ENCODE assay signal across 15 cellular contexts in the genomic region with DNA sequence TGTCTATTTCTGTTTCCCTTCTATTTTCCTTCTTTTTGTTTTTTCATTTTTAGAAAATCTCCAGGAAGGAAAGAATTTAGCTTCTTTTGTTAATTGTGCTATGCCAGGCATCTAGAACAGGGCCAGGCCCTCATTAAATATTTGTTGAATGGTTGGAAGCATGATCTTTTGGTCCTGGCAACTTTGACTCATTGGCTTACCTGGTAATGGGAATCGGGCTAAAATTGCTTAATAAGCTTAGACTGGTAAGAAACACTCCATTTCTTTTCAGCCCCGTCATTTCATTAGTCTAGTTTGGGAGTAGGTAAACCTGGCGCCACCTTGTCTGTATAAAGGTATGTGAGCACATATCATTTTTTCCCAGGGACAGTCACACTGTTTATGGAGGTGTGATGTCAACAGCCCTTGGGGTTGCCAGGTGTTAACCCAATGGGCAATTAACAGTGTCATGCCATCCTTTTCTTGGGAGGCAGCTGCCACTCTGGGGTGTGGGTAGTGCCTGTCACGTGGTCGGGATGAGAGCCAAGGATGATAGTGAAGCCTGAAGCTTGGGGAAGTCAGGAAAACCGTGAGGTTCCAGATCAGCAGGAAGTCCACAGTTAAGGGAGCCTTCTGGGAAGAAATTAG. TPM values are rescaled to one million over a fixed set of nuclear protein-coding genes. Genes with fewer than 3 reads are reported as not detected.
"Had no signal": no experiment of that assay in that cellular context is flagged by ENCODE, and none has a peak within 500 bp of the region (broad histone marks: within the 10 kb centered on the region; RNA-seq: fewer than 3 reads in every experiment).

No MANE protein-coding gene starts in this region.

- H3K27ac ChIP-seq: adrenal gland, foreskin keratinocyte had no signal

- DNase-seq: activated CD4-positive, CD25-positive, alpha-beta regulatory T cell treated with anti-CD3 and anti-CD28 coated beads, Interleukin-2, amount 50 U/mL, for 72 hours; activated T-cell treated with anti-CD3 and anti-CD28 coated beads for 4 hours; adrenal gland; caudate nucleus; foreskin keratinocyte; glutamatergic neuron; hypothalamus; kidney glomerular epithelial cell; naive thymus-derived CD8-positive, alpha-beta T cell; posterior cingulate gyrus; stimulated activated CD4-positive, alpha-beta T cell treated with anti-CD3 and anti-CD28 coated beads, Interleukin-4, amount 100 ng/mL, for 24 hours; stimulated activated naive CD4-positive, alpha-beta T cell; T-helper 9 cell had no signal

- H3K9me3 ChIP-seq: adrenal gland had no signal

- H3K36me3 ChIP-seq: adrenal gland had no signal

- ATAC-seq: foreskin keratinocyte; naive thymus-derived CD8-positive, alpha-beta T cell had no signal

- H3K27me3 ChIP-seq: adrenal gland had no signal

- H3K4me3 ChIP-seq: adrenal gland had no signal

RNA-seq across cellular contexts. Expression of gene RNF222, which starts 28.6 kb away (rescaled TPM):
- total RNA-seq: adrenal gland, skeletal muscle tissue, subcutaneous adipose tissue had no signal
- polyA plus RNA-seq: adrenal gland had no signal
